ENCODE assay signal across 2 cellular contexts in genomic region chr2:78115291-78115690, GRCh38.
TF ChIP-seq lines count a peak whose summit lies in the region.

No MANE protein-coding gene starts in this region.

TF ChIP-seq in HepG2, 621 proteins besides CTCF, POLR2A, EP300 and RAD21:
- TF ChIP-seq ZNF407 (CRISPR knock-in tag; IDR thresholded peaks at IDR 0.05; ENCODE audit: not compliant biosample characterization) (no peak), MIXL1 (CRISPR knock-in tag; IDR thresholded peaks at IDR 0.05) (no peak), ZBTB39 (CRISPR knock-in tag; IDR thresholded peaks at IDR 0.05) (no peak), ZNF451 (CRISPR knock-in tag; IDR thresholded peaks at IDR 0.05) (no peak)

TF ChIP-seq in GM12878, 131 proteins besides CTCF, POLR2A, EP300 and RAD21 (continued from another document):
- TF ChIP-seq, protein P1, sequence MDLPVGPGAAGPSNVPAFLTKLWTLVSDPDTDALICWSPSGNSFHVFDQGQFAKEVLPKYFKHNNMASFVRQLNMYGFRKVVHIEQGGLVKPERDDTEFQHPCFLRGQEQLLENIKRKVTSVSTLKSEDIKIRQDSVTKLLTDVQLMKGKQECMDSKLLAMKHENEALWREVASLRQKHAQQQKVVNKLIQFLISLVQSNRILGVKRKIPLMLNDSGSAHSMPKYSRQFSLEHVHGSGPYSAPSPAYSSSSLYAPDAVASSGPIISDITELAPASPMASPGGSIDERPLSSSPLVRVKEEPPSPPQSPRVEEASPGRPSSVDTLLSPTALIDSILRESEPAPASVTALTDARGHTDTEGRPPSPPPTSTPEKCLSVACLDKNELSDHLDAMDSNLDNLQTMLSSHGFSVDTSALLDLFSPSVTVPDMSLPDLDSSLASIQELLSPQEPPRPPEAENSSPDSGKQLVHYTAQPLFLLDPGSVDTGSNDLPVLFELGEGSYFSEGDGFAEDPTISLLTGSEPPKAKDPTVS (IDR thresholded peaks at IDR 0.05; ENCODE audit: low read depth, low read length), result no peak
- TF ChIP-seq CHD2 (IDR thresholded peaks at IDR 0.05; ENCODE audit: borderline replicate concordance, low read depth, low read length) (no peak), ZBTB4 (CRISPR knock-in tag; IDR thresholded peaks at IDR 0.05) (no peak), IKZF2 (IDR thresholded peaks at IDR 0.05) (peak; percentile 45 to 70; a peak in 3 of 4 replicates), CBX3 (IDR thresholded peaks at IDR 0.05; ENCODE audit: borderline replicate concordance, low read depth) (no peak), HDGF (IDR thresholded peaks at IDR 0.05) (no peak), ZNF622 (IDR thresholded peaks at IDR 0.05) (no peak), CHD4 (IDR thresholded peaks at IDR 0.05) (no peak), PRDM15 (CRISPR knock-in tag; IDR thresholded peaks at IDR 0.05) (no peak), IKZF1 (conservative IDR thresholded peaks at IDR 0.05) (peak; percentile 27; the same call in 1 of the 2 replicates), HCFC1 (IDR thresholded peaks at IDR 0.05; ENCODE audit: low read length) (no peak), ASH2L (IDR thresholded peaks at IDR 0.05; ENCODE audit: borderline replicate concordance, low read depth) (no peak), TCF3 (IDR thresholded peaks at IDR 0.05; ENCODE audit: borderline replicate concordance, insufficient read depth, low read depth, low read length) (no peak), HDAC6 (IDR thresholded peaks at IDR 0.05; ENCODE audit: unreplicated experiment) (no peak), NBN (IDR thresholded peaks at IDR 0.05) (no peak), FOXM1 (IDR thresholded peaks at IDR 0.05; ENCODE audit: low read depth, low read length) (no peak), CEBPZ (IDR thresholded peaks at IDR 0.05; ENCODE audit: low read depth, low read length) (no peak), ZNF24 (IDR thresholded peaks at IDR 0.05) (peak; percentile 96), SRF (IDR thresholded peaks at IDR 0.05; ENCODE audit: low read depth in 2 of 2, low read length in 2 of 2) (no peak)
- TF ChIP-seq, protein P2, sequence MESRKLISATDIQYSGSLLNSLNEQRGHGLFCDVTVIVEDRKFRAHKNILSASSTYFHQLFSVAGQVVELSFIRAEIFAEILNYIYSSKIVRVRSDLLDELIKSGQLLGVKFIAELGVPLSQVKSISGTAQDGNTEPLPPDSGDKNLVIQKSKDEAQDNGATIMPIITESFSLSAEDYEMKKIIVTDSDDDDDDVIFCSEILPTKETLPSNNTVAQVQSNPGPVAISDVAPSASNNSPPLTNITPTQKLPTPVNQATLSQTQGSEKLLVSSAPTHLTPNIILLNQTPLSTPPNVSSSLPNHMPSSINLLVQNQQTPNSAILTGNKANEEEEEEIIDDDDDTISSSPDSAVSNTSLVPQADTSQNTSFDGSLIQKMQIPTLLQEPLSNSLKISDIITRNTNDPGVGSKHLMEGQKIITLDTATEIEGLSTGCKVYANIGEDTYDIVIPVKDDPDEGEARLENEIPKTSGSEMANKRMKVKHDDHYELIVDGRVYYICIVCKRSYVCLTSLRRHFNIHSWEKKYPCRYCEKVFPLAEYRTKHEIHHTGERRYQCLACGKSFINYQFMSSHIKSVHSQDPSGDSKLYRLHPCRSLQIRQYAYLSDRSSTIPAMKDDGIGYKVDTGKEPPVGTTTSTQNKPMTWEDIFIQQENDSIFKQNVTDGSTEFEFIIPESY (IDR thresholded peaks at IDR 0.05), result no peak
- TF ChIP-seq, protein P3, sequence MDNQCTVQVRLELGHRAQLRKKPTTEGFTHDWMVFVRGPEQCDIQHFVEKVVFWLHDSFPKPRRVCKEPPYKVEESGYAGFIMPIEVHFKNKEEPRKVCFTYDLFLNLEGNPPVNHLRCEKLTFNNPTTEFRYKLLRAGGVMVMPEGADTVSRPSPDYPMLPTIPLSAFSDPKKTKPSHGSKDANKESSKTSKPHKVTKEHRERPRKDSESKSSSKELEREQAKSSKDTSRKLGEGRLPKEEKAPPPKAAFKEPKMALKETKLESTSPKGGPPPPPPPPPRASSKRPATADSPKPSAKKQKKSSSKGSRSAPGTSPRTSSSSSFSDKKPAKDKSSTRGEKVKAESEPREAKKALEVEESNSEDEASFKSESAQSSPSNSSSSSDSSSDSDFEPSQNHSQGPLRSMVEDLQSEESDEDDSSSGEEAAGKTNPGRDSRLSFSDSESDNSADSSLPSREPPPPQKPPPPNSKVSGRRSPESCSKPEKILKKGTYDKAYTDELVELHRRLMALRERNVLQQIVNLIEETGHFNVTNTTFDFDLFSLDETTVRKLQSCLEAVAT (IDR thresholded peaks at IDR 0.05), result no peak
TF ChIP-seq in GM12878: peak in this region for 3.
